Comparison of ENCODE assay signal across 17 cellular contexts in genomic region chr5:131505237-131505908, GRCh38.
A peak's percentile ranks its signal among the peaks of the same experiment; 100 is the strongest.
DNase-seq lines count a peak whose midpoint lies in the region; ATAC-seq, FAIRE-seq and TF ChIP-seq lines count a peak whose summit lies in the region.
"Had no signal": no experiment of that assay in that cellular context is flagged by ENCODE, and none has a peak within 500 bp of the region (broad histone marks: within the 10 kb centered on the region; RNA-seq: fewer than 3 reads in every experiment).

No MANE protein-coding gene starts in this region.

- peak; percentile 23 for FAIRE-seq in GM12878 (lab: Jason Lieb, UNC)
- FAIRE-seq: islet of Langerhans, K562 had no signal

- peak overlapping the region; percentile 25; the same call in 1 of the 2 replicates for H3K4me2 ChIP-seq in GM12878 (ENCODE audit: control insufficient read depth, insufficient read depth)
- H3K4me2 ChIP-seq in osteoblast (ENCODE audit: insufficient read depth, low read length), result no peak overlapping the region

- 0% methylated on average over 1 of the region's 1 CpG for WGBS in GM12878 (ENCODE audit: insufficient coverage, insufficient replicate concordance, low lambda C conversion rate, missing lambda C conversion rate)

- TF ChIP-seq CTCF in GM12878 (IDR thresholded peaks at IDR 0.05 in 2 of 3, conservative IDR thresholded peaks at IDR 0.05 in 1 of 3; ENCODE audit: control insufficient read depth in 2 of 3, extremely low read depth in 1 of 3, insufficient read depth in 1 of 3, low read depth in 3 of 3, low read length in 3 of 3) (no peak), osteoblast (IDR thresholded peaks at IDR 0.05; ENCODE audit: extremely low read depth, low read depth, low read length) (no peak)

- no peak for TF ChIP-seq RAD21 in GM12878 (IDR thresholded peaks at IDR 0.05; ENCODE audit: insufficient read depth, low read depth, low read length)

- H3K4me3 ChIP-seq in GM12878 (no peak overlapping the region), osteoblast (ENCODE audit: insufficient read depth, low read length) (no peak overlapping the region)
- H3K4me3 ChIP-seq: BLaER1 treated with 17β-estradiol and CSF1 and Interleukin-3, amounts not matched to agents 10 nM and 100 nM; K562; prostate gland had no signal

- DNase-seq in GM12878 (ENCODE audit: low read depth, low spot score), result no peak
- no peak for DNase-seq in osteoblast (ENCODE audit: insufficient read length, low spot score, missing footprints)
- no peak for DNase-seq in activated gamma-delta T cell treated with Interleukin-2 at 50 U/mL for 16 hours
- no peak for DNase-seq in GDM1 (lab: John Stamatoyannopoulos, UW)
- DNase-seq: cerebellar nuclear complex, DMS79, NCI-H1417, NCI-H446 treated with DMSO at 0.1 percent for 48 hours had no signal

- no peaks in the 10 kb centered on the region for H3K4me1 ChIP-seq in GM12878 (ENCODE audit: control insufficient read depth, insufficient read depth, low read length)
- peaks cover 10% of the 10 kb centered on the region for H3K4me1 ChIP-seq in osteoblast (ENCODE audit: insufficient read depth, low read length)
- H3K4me1 ChIP-seq: prostate gland had no signal

- CTCF ChIA-PET in GM12878 (lab: Yijun Ruan, JAX), result interaction anchor here (0.6 to 1.9 kb wide), 5 partner anchors 9 to 685 kb away, joined by 3 to 6 read pairs (median 4); no protein-coding TSS in a partner anchor

- no peak for TF ChIP-seq EP300 in GM12878 (IDR thresholded peaks at IDR 0.05; ENCODE audit: borderline replicate concordance in 1 of 2, control insufficient read depth in 1 of 2, low read depth in 2 of 2, low read length in 2 of 2)

- intact Hi-C loops in GM12878 (cut with micrococcal nuclease; ENCODE audit: unreplicated experiment), result no loop called here

- H3K79me2 ChIP-seq in GM12878 (ENCODE audit: control insufficient read depth, insufficient read depth, low read length) (no peaks in the 10 kb centered on the region), osteoblast (ENCODE audit: insufficient read depth, low read length) (no peaks in the 10 kb centered on the region)

- H3K36me3 ChIP-seq in GM12878 (ENCODE audit: control insufficient read depth in 2 of 2, insufficient read depth in 2 of 2, low read length in 1 of 2) (peaks cover 0 to 10% of the 10 kb centered on the region in 2 experiments; a peak in 1 of 4 replicates), osteoblast (ENCODE audit: insufficient read depth, low read length) (peaks cover 7% of the 10 kb centered on the region)
- H3K36me3 ChIP-seq: prostate gland had no signal

- H3K9ac ChIP-seq in GM12878 (ENCODE audit: control insufficient read depth, insufficient read depth, low read length), result no peak overlapping the region

- no peak for TF ChIP-seq POLR2A in GM12878 (IDR thresholded peaks at IDR 0.05; ENCODE audit: low read depth, low read length)
- no peak for TF ChIP-seq POLR2A in GM18505 (IDR thresholded peaks at IDR 0.05; ENCODE audit: borderline replicate concordance, extremely low read depth, insufficient read depth, insufficient read length)

- H3K27me3 ChIP-seq in GM12878 (replicated peaks in 1 of 2; ENCODE audit: control insufficient read depth in 2 of 2, insufficient read depth in 2 of 2, low read length in 1 of 2) (no peaks in the 10 kb centered on the region), osteoblast (ENCODE audit: insufficient read depth, low read length) (no peaks in the 10 kb centered on the region)
- H3K27me3 ChIP-seq: BLaER1 treated with 17β-estradiol and CSF1 and Interleukin-3, amounts not matched to agents 10 nM and 100 nM had no signal

- H2AFZ ChIP-seq in GM12878 (ENCODE audit: control insufficient read depth, low read depth, low read length) (no peak overlapping the region), osteoblast (ENCODE audit: low read length) (no peak overlapping the region)

- in situ Hi-C loops in GM12878 (cut with MboI), result no loop called here

- SMC1A ChIA-PET in GM12878 (lab: Charles Lee; ENCODE audit: uncharacterized antibody, unreplicated experiment), result interaction anchor here (0.9 to 3.9 kb wide), 8 partner anchors 9 to 84 kb away, joined by 3 to 19 read pairs (median 4); no protein-coding TSS in a partner anchor

- H3K27ac ChIP-seq in GM12878 (ENCODE audit: control insufficient read depth, insufficient read depth) (peak overlapping the region; percentile 48; the same call in 1 of the 2 replicates), osteoblast (ENCODE audit: low read depth, low read length) (peak overlapping the region; percentile 65)
- H3K27ac ChIP-seq: prostate gland had no signal

- no peaks in the 10 kb centered on the region for H4K20me1 ChIP-seq in GM12878 (ENCODE audit: control insufficient read depth, insufficient read depth)
- no peaks in the 10 kb centered on the region for H4K20me1 ChIP-seq in osteoblast (ENCODE audit: insufficient read depth, low read length)
- H4K20me1 ChIP-seq: BLaER1 treated with 17β-estradiol and CSF1 and Interleukin-3, amounts not matched to agents 10 nM and 100 nM had no signal

- POLR2A ChIA-PET in GM12878 (lab: Charles Lee), result interaction anchor here (0.6 to 1.6 kb wide), 3 partner anchors 10 to 17 kb away, joined by 4 read pairs; no protein-coding TSS in a partner anchor

- no peaks in the 10 kb centered on the region for H3K9me3 ChIP-seq in GM12878 (replicated peaks; ENCODE audit: control insufficient read depth, insufficient read depth, low read length)
- no peaks in the 10 kb centered on the region for H3K9me3 ChIP-seq in osteoblast (ENCODE audit: low read depth, low read length)
- H3K9me3 ChIP-seq: BLaER1 treated with 17β-estradiol and CSF1 and Interleukin-3, amounts not matched to agents 10 nM and 100 nM; prostate gland had no signal

- ATAC-seq in GM18519 (IDR thresholded peaks at IDR 0.05; ENCODE audit: low FRiP score, unreplicated experiment) (peak; percentile 53), HG02870 (IDR thresholded peaks at IDR 0.05; ENCODE audit: unreplicated experiment) (peak; percentile 60), GM12878 (no peak; the same call in 2 of the 3 replicates), GM18505 (IDR thresholded peaks at IDR 0.05; ENCODE audit: unreplicated experiment) (no peak), HG03135 (IDR thresholded peaks at IDR 0.05; ENCODE audit: unreplicated experiment) (no peak)
- ATAC-seq: activated naive CD4-positive, alpha-beta T cell treated with anti-CD3 and anti-CD28 coated beads, Interleukin-2, amount 50 U/mL, for 72 hours; K562 had no signal

- BruUV-seq in GM12878 (replicated peaks; lab: Mats Ljungman, UMichigan), result no TSS peak

- RAD21 ChIA-PET in GM12878 (lab: Charles Lee; ENCODE audit: unreplicated experiment), result interaction anchor here (0.7 to 2.3 kb wide), 6 partner anchors 8 to 59 kb away, joined by 3 to 5 read pairs (median 3); no protein-coding TSS in a partner anchor

TF ChIP-seq in GM12878, 131 proteins besides CTCF, POLR2A, EP300 and RAD21:
- no peak for TF ChIP-seq MEF2A (IDR thresholded peaks at IDR 0.05; ENCODE audit: insufficient read depth, low read depth, low read length)
- TF ChIP-seq RUNX3 (IDR thresholded peaks at IDR 0.05; ENCODE audit: low read length), result no peak
- TF ChIP-seq NBN (IDR thresholded peaks at IDR 0.05), result no peak
- TF ChIP-seq TBL1XR1 (IDR thresholded peaks at IDR 0.05; ENCODE audit: low read depth, low read length), result no peak
- TF ChIP-seq TCF12 (IDR thresholded peaks at IDR 0.05; ENCODE audit: low read depth, low read length), result no peak
- TF ChIP-seq TARDBP (IDR thresholded peaks at IDR 0.05; ENCODE audit: borderline replicate concordance), result no peak
- TF ChIP-seq TCF7 (IDR thresholded peaks at IDR 0.05; ENCODE audit: borderline replicate concordance), result no peak
- TF ChIP-seq NR2F1 (conservative IDR thresholded peaks at IDR 0.05), result no peak
- no peak for TF ChIP-seq ZNF274 (IDR thresholded peaks at IDR 0.05; ENCODE audit: insufficient read depth, insufficient read length)
- no peak for TF ChIP-seq MYB (IDR thresholded peaks at IDR 0.05; ENCODE audit: borderline replicate concordance, low read depth, low read length)
- TF ChIP-seq EED (IDR thresholded peaks at IDR 0.05; ENCODE audit: low read depth), result no peak
- no peak for TF ChIP-seq PML (IDR thresholded peaks at IDR 0.05; ENCODE audit: low read length)
- TF ChIP-seq IKZF2 (IDR thresholded peaks at IDR 0.05), result no peak
- no peak for TF ChIP-seq NFIC (IDR thresholded peaks at IDR 0.05; ENCODE audit: low read depth, low read length)
- TF ChIP-seq BCL11A (IDR thresholded peaks at IDR 0.05; ENCODE audit: low read depth, low read length), result no peak
- TF ChIP-seq BHLHE40 (IDR thresholded peaks at IDR 0.05; ENCODE audit: borderline replicate concordance in 1 of 2, low read depth in 2 of 2, low read length in 1 of 2), result no peak
- TF ChIP-seq SMARCA5 (IDR thresholded peaks at IDR 0.05), result no peak
- TF ChIP-seq MEF2B (IDR thresholded peaks at IDR 0.05; ENCODE audit: partially characterized antibody, poor library complexity, severe bottlenecking), result no peak
- TF ChIP-seq CHD1 (IDR thresholded peaks at IDR 0.05; ENCODE audit: low read depth, low read length), result no peak

Comparison
In these comparisons a context has a peak if more than half of its experiments do, and no peak if none do; other contexts are left out.
1. ATAC-seq: peak in GM18519 (single experiment) and HG02870 (single experiment); none in GM12878 (single experiment), GM18505 (single experiment) and HG03135 (single experiment).